ENCODE assay signal across 8 cellular contexts in the genomic region with DNA sequence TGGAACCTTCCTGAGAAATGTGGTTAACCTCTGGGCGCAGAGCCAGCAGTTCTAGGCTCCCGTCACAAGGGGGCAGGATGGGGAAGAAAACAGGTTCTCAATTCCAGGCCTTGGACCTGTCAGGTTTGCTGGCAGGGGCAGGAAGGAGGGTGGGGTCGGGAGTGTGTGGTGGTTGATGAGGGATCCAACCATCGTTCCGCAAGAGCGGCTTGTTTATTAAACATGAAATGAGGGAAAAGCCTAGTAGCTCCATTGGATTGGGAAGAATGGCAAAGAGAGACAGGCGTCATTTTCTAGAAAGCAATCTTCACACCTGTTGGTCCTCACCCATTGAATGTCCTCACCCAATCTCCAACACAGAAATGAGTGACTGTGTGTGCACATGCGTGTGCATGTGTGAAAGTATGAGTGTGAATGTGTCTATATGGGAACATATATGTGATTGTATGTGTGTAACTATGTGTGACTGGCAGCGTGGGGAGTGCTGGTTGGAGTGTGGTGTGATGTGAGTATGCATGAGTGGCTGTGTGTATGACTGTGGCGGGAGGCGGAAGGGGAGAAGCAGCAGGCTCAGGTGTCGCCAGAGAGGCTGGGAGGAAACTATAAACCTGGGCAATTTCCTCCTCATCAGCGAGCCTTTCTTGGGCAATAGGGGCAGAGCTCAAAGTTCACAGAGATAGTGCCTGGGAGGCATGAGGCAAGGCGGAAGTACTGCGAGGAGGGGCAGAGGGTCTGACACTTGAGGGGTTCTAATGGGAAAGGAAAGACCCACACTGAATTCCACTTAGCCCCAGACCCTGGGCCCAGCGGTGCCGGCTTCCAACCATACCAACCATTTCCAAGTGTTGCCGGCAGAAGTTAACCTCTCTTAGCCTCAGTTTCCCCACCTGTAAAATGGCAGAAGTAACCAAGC. TPM values are rescaled to one million over a fixed set of nuclear protein-coding genes. Genes with fewer than 3 reads are reported as not detected.
A peak's percentile ranks its signal among the peaks of the same experiment; 100 is the strongest.
DNase-seq lines count a peak whose midpoint lies in the region; ATAC-seq, FAIRE-seq and TF ChIP-seq lines count a peak whose summit lies in the region.

No MANE protein-coding gene starts in this region.

- FAIRE-seq in frontal cortex (lab: Jason Lieb, UNC), result no peak

- peaks cover 22 to 48% of the 10 kb centered on the region in 2 donors for H3K4me1 ChIP-seq in thyroid gland

- no peak overlapping the region for H3K4me3 ChIP-seq in thyroid gland (replicated peaks in 1 of 3)

- no peaks in the 10 kb centered on the region for H3K36me3 ChIP-seq in thyroid gland

- CTCF ChIA-PET in RWPE1 (lab: Yijun Ruan, JAX), result interaction anchor here (0.6 to 0.7 kb wide), 3 partner anchors 31 to 697 kb away, joined by 3 read pairs; a partner anchor contains a TSS

- TF ChIP-seq CTCF in RWPE1 (conservative IDR thresholded peaks at IDR 0.05; ENCODE audit: low read depth) (peak; percentile 80), omental fat pad (IDR thresholded peaks at IDR 0.05) (peak in 1 of 3 donors; percentile 62), thyroid gland (IDR thresholded peaks at IDR 0.05) (peak; percentile 73 to 92 (median 88))

- no peaks in the 10 kb centered on the region for H3K27me3 ChIP-seq in thyroid gland

- H3K9me3 ChIP-seq in thyroid gland, result no peaks in the 10 kb centered on the region

- TF ChIP-seq POLR2A in thyroid gland (IDR thresholded peaks at IDR 0.05), result no peak

- intact Hi-C loops in thyroid gland (cut with DNase I), result loop anchor here (5.0 to 10.0 kb wide), 2 partner anchors 101 to 133 kb away; no protein-coding TSS in a partner anchor

- 55 to 56% methylated on average over 18 of the region's 18 CpGs for WGBS in thyroid gland, 2 donors

- peak; percentile 57 for ATAC-seq in GM19351 (IDR thresholded peaks at IDR 0.05; ENCODE audit: unreplicated experiment)
- peak; percentile 76 for ATAC-seq in omental fat pad (ENCODE audit: low FRiP score)

- H3K27ac ChIP-seq in RWPE1 (peak overlapping the region; percentile 17; the same call in 1 of the 2 replicates), thyroid gland (peak overlapping the region in 1 of 3 donors; percentile 39)

- POLR2A ChIA-PET in RWPE1 (lab: Yijun Ruan, JAX; ENCODE audit: low non-redundant PET), result no interaction called here

- DNase-seq in AML-193 (lab: John Stamatoyannopoulos, UW) (peak; percentile 75 to 88), M059J (ENCODE audit: low read depth) (peak; percentile 85), RWPE1 (ENCODE audit: low spot score) (peak; percentile 82), frontal cortex (ENCODE audit: low spot score in 2 of 2) (peak; percentile 57 to 84), omental fat pad (ENCODE audit: low spot score) (peak; percentile 85), thyroid gland (peak; percentile 85 to 91)
- DNase-seq in activated T-helper 9 cell treated with anti-CD3 and anti-CD28 coated beads, Interleukin-2, amount 50 U/mL, for 16 hours (ENCODE audit: low read depth), result peak; percentile 65

RNA-seq across cellular contexts. Expression of a gene that starts 29.6 kb away (rescaled TPM):
- 348 and 518 TPM in 2 replicates for total RNA-seq in M059J (2014; rRNA removed; shearing (Covaris generic))
- total RNA-seq in frontal cortex, result 217 TPM
- total RNA-seq in omental fat pad, result 100 to 1,000 TPM; 162 to 260 (median 189) TPM
- total RNA-seq in thyroid gland, result 100 to 1,000 TPM; 120 to 287 (median 144) TPM

RNA-seq across cellular contexts. Expression of a gene that starts 54.7 kb away (rescaled TPM):
- 48.5 and 53.0 TPM in 2 replicates for total RNA-seq in M059J (2014; rRNA removed; shearing (Covaris generic))
- total RNA-seq in frontal cortex (2.0 TPM), omental fat pad (100 to 1,000 TPM; 126 to 611 (median 261) TPM), thyroid gland (10 to 100 TPM; 41.0 to 64.5 (median 61.8) TPM)

Comparison
In these comparisons a context has a peak if more than half of its experiments do, and no peak if none do; other contexts are left out.
1. RNA of a gene that starts 54.7 kb away (total RNA-seq): 126 to 611 TPM in omental fat pad, 41.0 to 64.5 TPM in thyroid gland and 48.5 to 53.0 TPM in M059J; 2.0 TPM in frontal cortex (single experiment); every median in the first group is over 10 times any median in the second.
2. Peak in every context shown above with its lines, with median percentiles within 50 percentile points of each other: DNase-seq.